In genomic region chr5:118937393-118938061, GRCh38 we compare ENCODE assay signal across 15 cellular contexts. TPM values are rescaled to one million over a fixed set of nuclear protein-coding genes. Genes with fewer than 3 reads are reported as not detected.
DNase-seq lines count a peak whose midpoint lies in the region; ATAC-seq, FAIRE-seq and TF ChIP-seq lines count a peak whose summit lies in the region.
"Had no signal": no experiment of that assay in that cellular context is flagged by ENCODE, and none has a peak within 500 bp of the region (broad histone marks: within the 10 kb centered on the region; RNA-seq: fewer than 3 reads in every experiment).

No MANE protein-coding gene starts in this region.

- CTCF ChIA-PET in K562 (lab: Yijun Ruan, JAX; ENCODE audit: low intra/inter-chr PET ratio), result no interaction called here

- WGBS in K562 (ENCODE audit: insufficient coverage, low coverage, missing lambda C conversion rate), result 48% methylated on average over 3 of the region's 3 CpGs

- H3K36me3 ChIP-seq in K562 (ENCODE audit: control insufficient read depth, insufficient read depth, low read length) (no peaks in the 10 kb centered on the region; the same call in 2 of the 3 replicates), upper lobe of right lung (no peaks in the 10 kb centered on the region)

- no peak for DNase-seq in left ventricle myocardium superior
- DNase-seq in cardiac septum (ENCODE audit: low spot score), result no peak
- DNase-seq in K562 (ENCODE audit: extremely low read depth in 1 of 4, low spot score in 3 of 4), result no peak
- no peak for DNase-seq in NCI-H187 treated with DMSO at 0.1 percent for 48 hours (lab: John Stamatoyannopoulos, UW)
- no peak for DNase-seq in T-helper 17 cell
- DNase-seq in upper lobe of right lung, result no peak
- DNase-seq: activated gamma-delta T cell; central memory CD4-positive, alpha-beta T cell; NCI-H2029; nucleus accumbens; stimulated activated CD4-positive, alpha-beta T cell treated with anti-CD3 and anti-CD28 coated beads, Interleukin-12 subunit alpha, Interleukin-12 subunit beta, amount 100 ng/mL, for 4 hours had no signal

- no peak overlapping the region for H3K9ac ChIP-seq in K562 (ENCODE audit: insufficient read depth in 1 of 2, low read depth in 2 of 2, low read length in 2 of 2)

- H4K20me1 ChIP-seq in K562 (replicated peaks; ENCODE audit: control insufficient read depth, insufficient read depth, low read length), result no peaks in the 10 kb centered on the region

- intact Hi-C loops in left ventricle myocardium superior (cut with micrococcal nuclease) (no loop called here), cardiac septum (cut with DNase I) (no loop called here), K562 (cut with micrococcal nuclease) (no loop called here), upper lobe of right lung (cut with DNase I) (no loop called here)

- TF ChIP-seq RAD21 in K562 (CRISPR knock-in tag; conservative IDR thresholded peaks at IDR 0.05 in 1 of 2, IDR thresholded peaks at IDR 0.05 in 1 of 2), result no peak

- H3K4me1 Mint-ChIP-seq in T-helper 17 cell, result peaks cover 2% of the 10 kb centered on the region

- H2AFZ ChIP-seq in K562 (ENCODE audit: low read depth, low read length), result no peak overlapping the region

- TF ChIP-seq CTCF in K562 (IDR thresholded peaks at IDR 0.05 in 2 of 3, conservative IDR thresholded peaks at IDR 0.05 in 1 of 3; ENCODE audit: insufficient read depth in 2 of 3, low read depth in 1 of 3, low read length in 3 of 3) (no peak), upper lobe of right lung (IDR thresholded peaks at IDR 0.05) (no peak)

- H3K27me3 ChIP-seq in K562 (ENCODE audit: control insufficient read depth in 2 of 2, insufficient read depth in 2 of 2, low read length in 2 of 2) (no peaks in the 10 kb centered on the region), upper lobe of right lung (no peaks in the 10 kb centered on the region)

- BruUV-seq in K562 (replicated peaks; lab: Mats Ljungman, UMichigan), result no TSS peak

- POLR2A ChIA-PET in K562 (lab: Yijun Ruan, JAX), result no interaction called here

- H3K4me2 ChIP-seq in K562 (ENCODE audit: insufficient read depth, low read length), result no peak overlapping the region

- no peaks in the 10 kb centered on the region for H3K79me2 ChIP-seq in K562 (ENCODE audit: control insufficient read depth, insufficient read depth, low read length)

- H3K4me3 ChIP-seq in K562 (no peak overlapping the region), upper lobe of right lung (no peak overlapping the region)
- H3K4me3 ChIP-seq: lung had no signal

- no peaks in the 10 kb centered on the region; a peak in 1 of 5 replicates for H3K4me1 ChIP-seq in K562 (replicated peaks in 1 of 2; ENCODE audit: control insufficient read depth in 2 of 2, insufficient read depth in 2 of 2, low read length in 2 of 2)
- H3K4me1 ChIP-seq in upper lobe of right lung, result no peaks in the 10 kb centered on the region

- in situ Hi-C loops in K562 (cut with MboI), result no loop called here

- no peaks in the 10 kb centered on the region for H3K36me3 Mint-ChIP-seq in T-helper 17 cell (ENCODE audit: low read depth)

- ATAC-seq in left ventricle myocardium superior (peak; percentile 31), HG03159 (IDR thresholded peaks at IDR 0.05; ENCODE audit: unreplicated experiment) (peak; percentile 60), K562 (no peak; the same call in 1 of the 3 replicates), HG02840 (IDR thresholded peaks at IDR 0.05; ENCODE audit: low FRiP score, unreplicated experiment) (no peak), T-helper 17 cell (no peak), upper lobe of right lung (no peak)

- no peaks in the 10 kb centered on the region for H3K9me1 ChIP-seq in K562 (ENCODE audit: control insufficient read depth, insufficient read depth, low read length)

- no peak overlapping the region for H3K27ac Mint-ChIP-seq in T-helper 17 cell

- FAIRE-seq in K562 (lab: Jason Lieb, UNC), result no peak
- FAIRE-seq: urothelium cell line had no signal

- H3K27ac ChIP-seq in K562 (ENCODE audit: extremely low read depth, low read depth, low read length) (no peak overlapping the region), upper lobe of right lung (no peak overlapping the region)

- no peak for TF ChIP-seq EP300 in K562 (IDR thresholded peaks at IDR 0.05; ENCODE audit: low read length)

- TF ChIP-seq POLR2A in K562 (conservative IDR thresholded peaks at IDR 0.05), result no peak

- H3K27me3 Mint-ChIP-seq in T-helper 17 cell, result no peaks in the 10 kb centered on the region

- H3K4me3 Mint-ChIP-seq in T-helper 17 cell, result no peak overlapping the region

- H3K9me3 ChIP-seq in K562 (replicated peaks; ENCODE audit: control insufficient read depth, insufficient read depth, low read depth, low read length), result no peaks in the 10 kb centered on the region
- H3K9me3 ChIP-seq in T-helper 17 cell (ENCODE audit: control insufficient read depth, low read length, poor library complexity, severe bottlenecking), result no peaks in the 10 kb centered on the region
- H3K9me3 ChIP-seq in upper lobe of right lung, result no peaks in the 10 kb centered on the region

TF ChIP-seq in K562, 482 proteins besides CTCF, POLR2A, EP300 and RAD21:
- TF ChIP-seq SPI1 (IDR thresholded peaks at IDR 0.05; ENCODE audit: borderline replicate concordance, low read depth, low read length), result peak; percentile 35; the same call in 1 of the 2 replicates
- no peak for TF ChIP-seq ARID2 (IDR thresholded peaks at IDR 0.05)
- TF ChIP-seq SOX6 (IDR thresholded peaks at IDR 0.05), result 0 out of 2 replicates have a peak, but pooled peaks have one; percentile 25

RNA-seq across cellular contexts. Expression of gene DTWD2, which starts 50.8 kb away (rescaled TPM):
- total RNA-seq in left ventricle myocardium superior, result 15.0 TPM
- 10.1 TPM for total RNA-seq in cardiac septum
- 1.4 and 1.7 TPM in 2 replicates for total RNA-seq in K562 (2011; cell fraction: chromatin; rRNA removed; ENCODE audit: low replicate concordance)
- total RNA-seq in K562 (2011; cell fraction: nucleolus; rRNA removed), result 1.2 and 1.7 TPM in 2 replicates
- total RNA-seq in K562 (2011; cell fraction: nucleoplasm; rRNA removed), result 1.7 and 2.4 TPM in 2 replicates
- 7.4 and 10.8 TPM in 2 replicates for total RNA-seq in K562 (2014; rRNA removed)
- total RNA-seq in K562 (2014; rRNA removed; fragmentation: Illumina TruSeq; extraction: Trizol), result 4.9 and 5.4 TPM in 2 replicates
- total RNA-seq in K562 (2015; rRNA removed; fragmentation: Illumina TruSeq; extraction: Trizol), result 4.9 TPM in 2 replicates
- total RNA-seq in K562 (2021), result 5.5 TPM in 2 replicates
- polyA plus RNA-seq in K562 (2011; rRNA removed), result 2.2 and 3.1 TPM in 2 replicates
- 2.9 and 3.5 TPM in 2 replicates for polyA plus RNA-seq in K562 (2011; cell fraction: cytosol; rRNA removed)
- 1.6 and 1.9 TPM in 2 replicates for polyA plus RNA-seq in K562 (2011; cell fraction: nucleus; rRNA removed)
- 3.0 and 20.2 TPM in 2 replicates for polyA plus RNA-seq in K562 (2012)
- polyA plus RNA-seq in K562 (2014; fragmentation: Illumina TruSeq; extraction: Trizol), result 3.1 and 3.7 TPM in 2 replicates
- 1 to 10 TPM in 1 of 2 experiments, under 1 TPM in 1; 0.99 to 1.1 TPM for polyA plus RNA-seq in K562 (2014; fragmentation: Nextera tagmentation; extraction: Ambion mirVana)
- polyA plus RNA-seq in K562 (2014; rRNA removed), result 3.2 and 4.1 TPM in 2 replicates
- polyA minus RNA-seq in K562 (2011; rRNA and poly(A)+ RNA removed), result 2.8 and 3.6 TPM in 2 replicates
- 3.0 and 5.0 TPM in 2 replicates for polyA minus RNA-seq in K562 (2011; cell fraction: cytosol; rRNA and poly(A)+ RNA removed)
- polyA minus RNA-seq in K562 (2011; cell fraction: nucleus; rRNA and poly(A)+ RNA removed), result 1.9 and 2.4 TPM in 2 replicates
- total RNA-seq in T-helper 17 cell, result 1 to 10 TPM; 1.9 to 2.2 TPM
- total RNA-seq in upper lobe of right lung, result 8.5 TPM

Comparison
In these comparisons a context has a peak if more than half of its experiments do, and no peak if none do; other contexts are left out.
1. ATAC-seq: peak in left ventricle myocardium superior (single experiment) and HG03159 (single experiment); none in K562 (single experiment), HG02840 (single experiment), T-helper 17 cell (single experiment) and upper lobe of right lung (single experiment).